Comparison of ENCODE assay signal across 8 cellular contexts in genomic region chr4:140296335-140296753, GRCh38.
DNase-seq lines count a peak whose midpoint lies in the region; ATAC-seq and TF ChIP-seq lines count a peak whose summit lies in the region.

No MANE protein-coding gene starts in this region.

- no peak overlapping the region for H3K4me3 Mint-ChIP-seq in activated naive CD8-positive, alpha-beta T cell treated with anti-CD3 and anti-CD28 coated beads for 36 hours

- BruUV-seq in OCI-LY7 (replicated peaks; lab: Mats Ljungman, UMichigan), result no TSS peak

- H3K36me3 ChIP-seq in HEK293 (ENCODE audit: control insufficient read depth in 2 of 2, insufficient read depth in 1 of 2, low read length in 2 of 2) (no peaks in the 10 kb centered on the region), SJCRH30 (no peaks in the 10 kb centered on the region), gastroesophageal sphincter (no peaks in the 10 kb centered on the region), OCI-LY7 (ENCODE audit: insufficient read depth, low read length) (no peaks in the 10 kb centered on the region)

- no peaks in the 10 kb centered on the region for H3K9me3 Mint-ChIP-seq in activated naive CD8-positive, alpha-beta T cell treated with anti-CD3 and anti-CD28 coated beads for 36 hours

- TF ChIP-seq EP300 in gastroesophageal sphincter (IDR thresholded peaks at IDR 0.05), result no peak

- H3K9me3 ChIP-seq in HEK293 (ENCODE audit: control insufficient read depth, insufficient read depth, low read depth, low read length), result no peaks in the 10 kb centered on the region
- H3K9me3 ChIP-seq in SJCRH30 (replicated peaks), result no peaks in the 10 kb centered on the region
- no peaks in the 10 kb centered on the region for H3K9me3 ChIP-seq in gastroesophageal sphincter
- H3K9me3 ChIP-seq in OCI-LY7 (ENCODE audit: low read length), result no peaks in the 10 kb centered on the region

- H3K27ac ChIP-seq in HEK293 (ENCODE audit: extremely low read depth, low read depth, low read length) (no peak overlapping the region), SJCRH30 (no peak overlapping the region), gastroesophageal sphincter (peak overlapping the region in 3 of 4 donors; percentile 40 to 59 (median 46)), OCI-LY7 (ENCODE audit: low read depth, low read length, poor library complexity, severe bottlenecking) (no peak overlapping the region)

- ATAC-seq in gastroesophageal sphincter (peak; percentile 91), HG03432 (IDR thresholded peaks at IDR 0.05; ENCODE audit: unreplicated experiment) (no peak)

- no peaks in the 10 kb centered on the region for H3K79me2 ChIP-seq in OCI-LY7 (ENCODE audit: insufficient read depth, low read depth, low read length)

- no peaks in the 10 kb centered on the region for H4K20me1 ChIP-seq in OCI-LY7 (ENCODE audit: insufficient read depth, low read length)

- H3K4me3 ChIP-seq in HEK293 (ENCODE audit: low read depth, low read length) (no peak overlapping the region; the same call in 1 of the 2 replicates), SJCRH30 (peak overlapping the region; percentile 26), gastroesophageal sphincter (no peak overlapping the region), skeletal muscle cell (ENCODE audit: low read depth, low read length) (no peak overlapping the region), OCI-LY7 (ENCODE audit: low read depth, low read length, poor library complexity, severe bottlenecking) (no peak overlapping the region)

- H3K4me1 ChIP-seq in HEK293 (ENCODE audit: control insufficient read depth, insufficient read depth, low read length), result no peaks in the 10 kb centered on the region
- H3K4me1 ChIP-seq in SJCRH30, result no peaks in the 10 kb centered on the region; the same call in 1 of the 2 replicates
- H3K4me1 ChIP-seq in gastroesophageal sphincter, result peaks cover 0 to 25% (median 3%) of the 10 kb centered on the region in 3 donors
- no peaks in the 10 kb centered on the region for H3K4me1 ChIP-seq in OCI-LY7 (ENCODE audit: insufficient read depth, low read length, poor library complexity, severe bottlenecking)

- TF ChIP-seq CTCF in HEK293 (tag by site-specific recombination; IDR thresholded peaks at IDR 0.05), result no peak
- no peak for TF ChIP-seq CTCF in gastroesophageal sphincter (IDR thresholded peaks at IDR 0.05)
- TF ChIP-seq CTCF in OCI-LY7 (conservative IDR thresholded peaks at IDR 0.05; ENCODE audit: low read length), result no peak

- 9 to 27% methylated on average over 3 to 6 of the region's 10 CpGs for WGBS in gastroesophageal sphincter (ENCODE audit: low coverage in 1 of 2), 2 donors

- CTCF ChIA-PET in HEK293 (lab: Yijun Ruan, JAX) (no interaction called here), OCI-LY7 (lab: Charles Lee; ENCODE audit: unreplicated experiment) (no interaction called here)

- no peak overlapping the region for H3K4me2 ChIP-seq in OCI-LY7 (ENCODE audit: low read length)

- no peak overlapping the region for H3K27ac Mint-ChIP-seq in activated naive CD8-positive, alpha-beta T cell treated with anti-CD3 and anti-CD28 coated beads for 36 hours

- intact Hi-C loops in OCI-LY7 (cut with micrococcal nuclease; ENCODE audit: unreplicated experiment), result no loop called here

- peak; percentile 28 to 36 for DNase-seq in SJCRH30
- DNase-seq in skeletal muscle cell (ENCODE audit: low read depth), result peak; percentile 71
- DNase-seq in activated T-cell treated with anti-CD3 and anti-CD28 coated beads for 4 hours, result no peak
- DNase-seq in activated naive CD8-positive, alpha-beta T cell treated with anti-CD3 and anti-CD28 coated beads for 36 hours, result no peak
- DNase-seq in OCI-LY7 (ENCODE audit: low spot score), result no peak

- no peak overlapping the region for H2AFZ ChIP-seq in OCI-LY7 (ENCODE audit: low read length)

- no peaks in the 10 kb centered on the region for H3K9me2 ChIP-seq in OCI-LY7 (ENCODE audit: insufficient read depth, low read length)

- POLR2A ChIA-PET in HEK293 (lab: Yijun Ruan, JAX) (interaction anchor here (0.6 kb wide), 1 partner anchor 10 kb away, joined by 3 read pairs; no protein-coding TSS in a partner anchor), OCI-LY7 (lab: Charles Lee) (interaction anchor here (0.7 kb wide), 1 partner anchor 64 kb away, joined by 3 read pairs; no protein-coding TSS in a partner anchor)

- no peaks in the 10 kb centered on the region for H3K4me1 Mint-ChIP-seq in activated naive CD8-positive, alpha-beta T cell treated with anti-CD3 and anti-CD28 coated beads for 36 hours

- no peak for TF ChIP-seq POLR2A in gastroesophageal sphincter (IDR thresholded peaks at IDR 0.05)

- no peaks in the 10 kb centered on the region for H3K27me3 ChIP-seq in SJCRH30
- H3K27me3 ChIP-seq in gastroesophageal sphincter, result no peaks in the 10 kb centered on the region

- peaks cover 5% of the 10 kb centered on the region for H3K27me3 Mint-ChIP-seq in activated naive CD8-positive, alpha-beta T cell treated with anti-CD3 and anti-CD28 coated beads for 36 hours

- H3K36me3 Mint-ChIP-seq in activated naive CD8-positive, alpha-beta T cell treated with anti-CD3 and anti-CD28 coated beads for 36 hours, result no peaks in the 10 kb centered on the region

TF ChIP-seq in HEK293, 187 proteins besides CTCF, POLR2A, EP300 and RAD21 (continues in another document):
- TF ChIP-seq ZEB2 (tag by site-specific recombination; IDR thresholded peaks at IDR 0.05) (no peak), PRDM10 (tag by site-specific recombination; IDR thresholded peaks at IDR 0.05) (peak; percentile 65), GFI1B (tag by site-specific recombination; IDR thresholded peaks at IDR 0.05) (peak; percentile 54; the same call in 1 of the 2 replicates), ZNF843 (tag by site-specific recombination; IDR thresholded peaks at IDR 0.05) (peak; percentile 42), ZNF621 (tag by site-specific recombination; IDR thresholded peaks at IDR 0.05) (no peak), ZBTB20 (tag by site-specific recombination; IDR thresholded peaks at IDR 0.05) (peak; percentile 68; the same call in 1 of the 2 replicates), ZNF660 (tag by site-specific recombination; IDR thresholded peaks at IDR 0.05) (peak; percentile 25; the same call in 1 of the 2 replicates), ZXDB (tag by site-specific recombination; IDR thresholded peaks at IDR 0.05) (0 out of 2 replicates have a peak, but pooled peaks have one; percentile 50), SP7 (tag by site-specific recombination; IDR thresholded peaks at IDR 0.05) (peak; percentile 86), ZBTB48 (tag by site-specific recombination; IDR thresholded peaks at IDR 0.05) (peak; percentile 77; the same call in 1 of the 2 replicates), FEZF1 (tag by site-specific recombination; IDR thresholded peaks at IDR 0.05) (peak; percentile 77), ZNF175 (tag by site-specific recombination; IDR thresholded peaks at IDR 0.05) (no peak), ZNF629 (tag by site-specific recombination; IDR thresholded peaks at IDR 0.05) (peak; percentile 56), ZNF335 (tag by site-specific recombination; conservative IDR thresholded peaks at IDR 0.05) (peak; percentile 73), ZBTB17 (tag by site-specific recombination; IDR thresholded peaks at IDR 0.05) (peak; percentile 49; the same call in 1 of the 2 replicates), ZNF239 (tag by site-specific recombination; IDR thresholded peaks at IDR 0.05) (no peak), ZFHX2 (tag by site-specific recombination; conservative IDR thresholded peaks at IDR 0.05) (peak; percentile 16; the same call in 1 of the 2 replicates), ZBTB21 (tag by site-specific recombination; IDR thresholded peaks at IDR 0.05) (0 out of 2 replicates have a peak, but pooled peaks have one; percentile 29), ZNF692 (tag by site-specific recombination; IDR thresholded peaks at IDR 0.05) (peak; percentile 46; the same call in 1 of the 2 replicates), YY2 (tag by site-specific recombination; IDR thresholded peaks at IDR 0.05) (0 out of 2 replicates have a peak, but pooled peaks have one; percentile 55), ZNF366 (tag by site-specific recombination; conservative IDR thresholded peaks at IDR 0.05) (peak; percentile 49; the same call in 1 of the 2 replicates)

Comparison
In these comparisons a context has a peak if more than half of its experiments do, and no peak if none do; other contexts are left out.
1. H3K27ac ChIP-seq: peak in gastroesophageal sphincter (3 of 4); none in HEK293 (single experiment), SJCRH30 (single experiment) and OCI-LY7 (single experiment).
2. DNase-seq: peak in SJCRH30 (2 of 2) and skeletal muscle cell (single experiment); none in activated T-cell treated with anti-CD3 and anti-CD28 coated beads for 4 hours (single experiment), activated naive CD8-positive, alpha-beta T cell treated with anti-CD3 and anti-CD28 coated beads for 36 hours (single experiment) and OCI-LY7 (single experiment).